ENCODE assay signal across 2 cellular contexts in the genomic region with DNA sequence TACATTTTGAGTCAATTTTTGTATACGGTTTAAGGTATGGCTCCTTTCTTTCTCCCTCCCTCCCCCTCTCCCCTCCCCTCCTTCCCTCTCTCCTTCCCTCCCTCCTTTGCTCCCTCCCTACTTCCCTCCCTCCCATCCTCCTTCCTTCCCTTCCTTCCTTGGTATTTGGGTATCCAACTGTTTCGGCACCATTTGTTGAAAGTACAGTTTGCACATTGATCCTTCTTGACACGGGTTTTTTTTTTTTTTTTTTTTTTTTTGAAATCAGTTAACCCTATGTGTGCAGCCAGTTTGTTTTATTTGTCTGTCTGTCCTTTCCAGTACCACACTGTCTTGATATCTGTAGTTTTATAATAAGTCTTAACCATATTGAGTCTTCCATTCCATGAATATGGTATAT.
TF ChIP-seq lines count a peak whose summit lies in the region.

No MANE protein-coding gene starts in this region.

TF ChIP-seq in HepG2, 621 proteins besides CTCF, POLR2A, EP300 and RAD21:
- TF ChIP-seq ZMAT3 (CRISPR knock-in tag; conservative IDR thresholded peaks at IDR 0.05) (no peak), PCBP2 (optimal IDR thresholded peaks at IDR 0.05; ENCODE audit: low read depth, low read length, poor library complexity, severe bottlenecking) (peak; percentile 70), HMG20A (CRISPR knock-in tag; IDR thresholded peaks at IDR 0.05; ENCODE audit: borderline replicate concordance) (no peak), HNRNPK (IDR thresholded peaks at IDR 0.05; ENCODE audit: low read depth, low read length, poor library complexity, severe bottlenecking) (peak; percentile 80), ZSCAN9 (CRISPR knock-in tag; IDR thresholded peaks at IDR 0.05; ENCODE audit: borderline replicate concordance) (no peak), MEF2D (CRISPR knock-in tag; IDR thresholded peaks at IDR 0.05) (no peak), ZFYVE20 (CRISPR knock-in tag; IDR thresholded peaks at IDR 0.05; ENCODE audit: borderline replicate concordance, low read depth) (no peak), MBD4 (IDR thresholded peaks at IDR 0.05; ENCODE audit: borderline replicate concordance, low read length) (no peak), PHF20 (CRISPR knock-in tag; IDR thresholded peaks at IDR 0.05) (no peak), ZEB1 (IDR thresholded peaks at IDR 0.05; ENCODE audit: insufficient replicate concordance, low read depth) (no peak), EZH2 (conservative IDR thresholded peaks at IDR 0.05; ENCODE audit: low read depth, low read length) (no peak)
- TF ChIP-seq, protein P1, sequence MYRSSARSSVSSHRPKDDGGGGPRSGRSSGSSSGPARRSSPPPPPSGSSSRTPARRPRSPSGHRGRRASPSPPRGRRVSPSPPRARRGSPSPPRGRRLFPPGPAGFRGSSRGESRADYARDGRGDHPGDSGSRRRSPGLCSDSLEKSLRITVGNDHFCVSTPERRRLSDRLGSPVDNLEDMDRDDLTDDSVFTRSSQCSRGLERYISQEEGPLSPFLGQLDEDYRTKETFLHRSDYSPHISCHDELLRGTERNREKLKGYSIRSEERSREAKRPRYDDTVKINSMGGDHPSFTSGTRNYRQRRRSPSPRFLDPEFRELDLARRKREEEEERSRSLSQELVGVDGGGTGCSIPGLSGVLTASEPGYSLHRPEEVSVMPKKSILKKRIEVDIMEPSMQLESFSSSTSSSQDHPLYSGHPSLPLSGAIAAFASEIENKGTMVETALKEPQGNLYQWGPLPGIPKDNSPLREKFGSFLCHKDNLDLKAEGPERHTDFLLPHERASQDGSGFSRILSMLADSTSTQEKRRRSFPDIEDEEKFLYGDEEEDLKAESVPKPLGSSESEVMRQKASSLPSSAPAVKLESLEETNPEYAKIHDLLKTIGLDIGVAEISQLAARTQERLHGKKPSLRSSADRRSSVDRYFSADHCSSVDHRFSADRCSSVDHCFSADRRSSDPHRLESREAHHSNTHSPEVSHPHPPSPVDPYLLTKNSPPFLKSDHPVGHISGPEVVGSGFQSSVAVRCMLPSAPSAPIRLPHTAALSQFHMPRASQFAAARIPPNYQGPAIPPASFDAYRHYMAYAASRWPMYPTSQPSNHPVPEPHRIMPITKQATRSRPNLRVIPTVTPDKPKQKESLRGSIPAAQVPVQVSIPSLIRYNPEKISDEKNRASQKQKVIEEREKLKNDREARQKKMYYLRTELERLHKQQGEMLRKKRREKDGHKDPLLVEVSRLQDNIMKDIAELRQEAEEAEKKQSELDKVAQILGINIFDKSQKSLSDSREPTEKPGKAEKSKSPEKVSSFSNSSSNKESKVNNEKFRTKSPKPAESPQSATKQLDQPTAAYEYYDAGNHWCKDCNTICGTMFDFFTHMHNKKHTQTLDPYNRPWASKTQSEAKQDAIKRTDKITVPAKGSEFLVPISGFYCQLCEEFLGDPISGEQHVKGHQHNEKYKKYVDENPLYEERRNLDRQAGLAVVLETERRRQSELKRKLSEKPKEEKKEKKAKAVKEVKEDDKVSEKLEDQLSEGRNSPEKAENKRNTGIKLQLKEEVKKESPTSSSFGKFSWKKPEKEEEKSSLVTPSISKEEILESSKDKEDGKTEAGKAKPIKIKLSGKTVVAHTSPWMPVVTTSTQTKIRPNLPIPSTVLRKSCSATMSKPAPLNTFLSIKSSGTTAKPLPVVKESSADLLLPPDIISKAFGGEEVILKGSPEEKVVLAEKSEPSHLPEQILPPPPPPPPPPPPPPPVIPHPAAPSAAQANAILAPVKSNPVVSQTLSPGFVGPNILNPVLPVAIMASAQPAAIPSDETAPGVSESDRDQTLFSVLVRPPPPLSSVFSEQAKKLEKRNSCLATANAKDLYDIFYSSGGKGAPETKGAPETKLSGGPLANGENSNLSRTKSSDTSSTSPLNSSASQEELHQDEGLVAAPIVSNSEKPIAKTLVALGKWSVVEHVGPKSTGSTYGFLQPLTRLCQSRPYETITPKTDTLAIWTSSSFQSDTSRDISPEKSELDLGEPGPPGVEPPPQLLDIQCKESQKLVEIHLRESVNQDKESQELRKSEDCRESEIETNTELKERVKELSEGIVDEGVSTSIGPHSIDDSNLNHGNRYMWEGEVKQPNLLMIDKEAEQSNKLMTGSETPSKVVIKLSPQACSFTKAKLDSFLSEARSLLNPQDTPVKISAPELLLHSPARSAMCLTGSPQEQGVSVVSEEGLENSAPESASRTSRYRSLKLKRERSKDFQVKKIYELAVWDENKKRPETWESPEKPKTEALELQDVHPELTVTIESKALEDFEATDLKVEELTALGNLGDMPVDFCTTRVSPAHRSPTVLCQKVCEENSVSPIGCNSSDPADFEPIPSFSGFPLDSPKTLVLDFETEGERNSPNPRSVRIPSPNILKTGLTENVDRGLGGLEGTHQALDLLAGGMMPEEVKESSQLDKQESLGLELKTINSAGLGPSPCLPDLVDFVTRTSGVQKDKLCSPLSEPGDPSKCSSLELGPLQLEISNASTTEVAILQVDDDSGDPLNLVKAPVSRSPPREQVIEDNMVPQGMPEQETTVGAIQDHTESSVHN (CRISPR knock-in tag; IDR thresholded peaks at IDR 0.05) = no peak
- TF ChIP-seq, protein P2, sequence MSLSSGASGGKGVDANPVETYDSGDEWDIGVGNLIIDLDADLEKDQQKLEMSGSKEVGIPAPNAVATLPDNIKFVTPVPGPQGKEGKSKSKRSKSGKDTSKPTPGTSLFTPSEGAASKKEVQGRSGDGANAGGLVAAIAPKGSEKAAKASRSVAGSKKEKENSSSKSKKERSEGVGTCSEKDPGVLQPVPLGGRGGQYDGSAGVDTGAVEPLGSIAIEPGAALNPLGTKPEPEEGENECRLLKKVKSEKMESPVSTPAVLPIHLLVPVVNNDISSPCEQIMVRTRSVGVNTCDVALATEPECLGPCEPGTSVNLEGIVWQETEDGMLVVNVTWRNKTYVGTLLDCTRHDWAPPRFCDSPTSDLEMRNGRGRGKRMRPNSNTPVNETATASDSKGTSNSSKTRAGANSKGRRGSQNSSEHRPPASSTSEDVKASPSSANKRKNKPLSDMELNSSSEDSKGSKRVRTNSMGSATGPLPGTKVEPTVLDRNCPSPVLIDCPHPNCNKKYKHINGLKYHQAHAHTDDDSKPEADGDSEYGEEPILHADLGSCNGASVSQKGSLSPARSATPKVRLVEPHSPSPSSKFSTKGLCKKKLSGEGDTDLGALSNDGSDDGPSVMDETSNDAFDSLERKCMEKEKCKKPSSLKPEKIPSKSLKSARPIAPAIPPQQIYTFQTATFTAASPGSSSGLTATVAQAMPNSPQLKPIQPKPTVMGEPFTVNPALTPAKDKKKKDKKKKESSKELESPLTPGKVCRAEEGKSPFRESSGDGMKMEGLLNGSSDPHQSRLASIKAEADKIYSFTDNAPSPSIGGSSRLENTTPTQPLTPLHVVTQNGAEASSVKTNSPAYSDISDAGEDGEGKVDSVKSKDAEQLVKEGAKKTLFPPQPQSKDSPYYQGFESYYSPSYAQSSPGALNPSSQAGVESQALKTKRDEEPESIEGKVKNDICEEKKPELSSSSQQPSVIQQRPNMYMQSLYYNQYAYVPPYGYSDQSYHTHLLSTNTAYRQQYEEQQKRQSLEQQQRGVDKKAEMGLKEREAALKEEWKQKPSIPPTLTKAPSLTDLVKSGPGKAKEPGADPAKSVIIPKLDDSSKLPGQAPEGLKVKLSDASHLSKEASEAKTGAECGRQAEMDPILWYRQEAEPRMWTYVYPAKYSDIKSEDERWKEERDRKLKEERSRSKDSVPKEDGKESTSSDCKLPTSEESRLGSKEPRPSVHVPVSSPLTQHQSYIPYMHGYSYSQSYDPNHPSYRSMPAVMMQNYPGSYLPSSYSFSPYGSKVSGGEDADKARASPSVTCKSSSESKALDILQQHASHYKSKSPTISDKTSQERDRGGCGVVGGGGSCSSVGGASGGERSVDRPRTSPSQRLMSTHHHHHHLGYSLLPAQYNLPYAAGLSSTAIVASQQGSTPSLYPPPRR (CRISPR knock-in tag; IDR thresholded peaks at IDR 0.05; ENCODE audit: borderline replicate concordance) = no peak

TF ChIP-seq in IMR-90, 13 proteins besides CTCF, POLR2A, EP300 and RAD21:
- TF ChIP-seq, protein P3, sequence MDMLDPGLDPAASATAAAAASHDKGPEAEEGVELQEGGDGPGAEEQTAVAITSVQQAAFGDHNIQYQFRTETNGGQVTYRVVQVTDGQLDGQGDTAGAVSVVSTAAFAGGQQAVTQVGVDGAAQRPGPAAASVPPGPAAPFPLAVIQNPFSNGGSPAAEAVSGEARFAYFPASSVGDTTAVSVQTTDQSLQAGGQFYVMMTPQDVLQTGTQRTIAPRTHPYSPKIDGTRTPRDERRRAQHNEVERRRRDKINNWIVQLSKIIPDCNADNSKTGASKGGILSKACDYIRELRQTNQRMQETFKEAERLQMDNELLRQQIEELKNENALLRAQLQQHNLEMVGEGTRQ (IDR thresholded peaks at IDR 0.05; ENCODE audit: low read depth, low read length) = no peak
- TF ChIP-seq MXI1 (IDR thresholded peaks at IDR 0.05; ENCODE audit: borderline replicate concordance, low read depth, low read length) = no peak
- TF ChIP-seq FOS (IDR thresholded peaks at IDR 0.05; ENCODE audit: low read depth, low read length) = no peak
- no peak for TF ChIP-seq CEBPB (IDR thresholded peaks at IDR 0.05; ENCODE audit: low read depth, low read length)
- no peak for TF ChIP-seq MAZ (IDR thresholded peaks at IDR 0.05; ENCODE audit: borderline replicate concordance, low read depth, low read length)
- TF ChIP-seq SMC3 (IDR thresholded peaks at IDR 0.05; ENCODE audit: low read depth, low read length) = no peak
- no peak for TF ChIP-seq RFX5 (IDR thresholded peaks at IDR 0.05; ENCODE audit: low read depth, low read length)
- TF ChIP-seq, protein P4, sequence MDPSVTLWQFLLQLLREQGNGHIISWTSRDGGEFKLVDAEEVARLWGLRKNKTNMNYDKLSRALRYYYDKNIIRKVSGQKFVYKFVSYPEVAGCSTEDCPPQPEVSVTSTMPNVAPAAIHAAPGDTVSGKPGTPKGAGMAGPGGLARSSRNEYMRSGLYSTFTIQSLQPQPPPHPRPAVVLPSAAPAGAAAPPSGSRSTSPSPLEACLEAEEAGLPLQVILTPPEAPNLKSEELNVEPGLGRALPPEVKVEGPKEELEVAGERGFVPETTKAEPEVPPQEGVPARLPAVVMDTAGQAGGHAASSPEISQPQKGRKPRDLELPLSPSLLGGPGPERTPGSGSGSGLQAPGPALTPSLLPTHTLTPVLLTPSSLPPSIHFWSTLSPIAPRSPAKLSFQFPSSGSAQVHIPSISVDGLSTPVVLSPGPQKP (IDR thresholded peaks at IDR 0.05; ENCODE audit: borderline replicate concordance, low read depth, low read length) = no peak
- no peak for TF ChIP-seq MAFK (IDR thresholded peaks at IDR 0.05; ENCODE audit: low read depth, low read length)
- TF ChIP-seq CHD1 (IDR thresholded peaks at IDR 0.05; ENCODE audit: low read depth, low read length) = no peak
- TF ChIP-seq NFE2L2 (IDR thresholded peaks at IDR 0.05; ENCODE audit: low read depth, low read length) = no peak
- TF ChIP-seq BHLHE40 (IDR thresholded peaks at IDR 0.05; ENCODE audit: low read depth, low read length) = no peak
- no peak for TF ChIP-seq RCOR1 (IDR thresholded peaks at IDR 0.05; ENCODE audit: insufficient replicate concordance, low read length)
